1 cellular context compared by ENCODE assay signal in the genomic region with DNA sequence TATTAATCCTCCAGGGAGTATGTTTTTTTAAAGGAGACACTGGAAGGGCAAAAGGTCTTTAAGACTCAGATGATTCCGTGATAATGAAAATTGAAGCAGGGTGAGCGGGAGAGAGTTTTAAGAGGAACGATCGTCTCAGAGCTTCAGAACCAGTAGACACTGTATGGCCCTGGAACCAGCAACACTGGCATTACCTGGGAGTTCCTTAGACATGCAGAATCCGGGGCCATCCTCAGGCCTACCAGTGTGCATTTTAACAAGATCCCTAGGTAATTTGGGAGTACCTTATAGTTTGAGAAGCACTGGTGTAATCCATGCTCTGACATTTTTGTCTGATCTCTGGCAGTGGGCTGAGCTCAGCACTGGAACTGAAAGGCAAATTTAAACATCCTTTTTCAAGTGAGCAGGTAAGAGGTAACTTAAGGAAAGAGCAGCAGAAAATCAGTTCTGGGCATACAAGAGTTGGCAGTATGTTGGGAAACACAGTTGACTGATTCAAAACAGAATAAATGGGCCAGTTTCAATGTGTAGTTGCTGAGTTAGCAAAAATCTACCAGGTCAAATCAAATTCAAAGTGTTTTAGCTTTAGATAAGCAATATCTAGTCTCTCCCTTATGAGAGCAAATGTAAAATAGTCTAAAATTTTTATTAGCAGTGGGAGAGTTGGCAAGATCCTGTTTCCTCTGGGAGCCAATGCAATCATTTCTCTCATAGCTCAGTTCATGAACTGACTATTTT.
TF ChIP-seq lines count a peak whose summit lies in the region.

No MANE protein-coding gene starts in this region.

TF ChIP-seq in K562, 482 proteins besides CTCF, POLR2A, EP300 and RAD21 (continued from another document):
- TF ChIP-seq RBM34 (IDR thresholded peaks at IDR 0.05; ENCODE audit: borderline replicate concordance, insufficient read depth, low read length) = no peak
- TF ChIP-seq, protein P1, sequence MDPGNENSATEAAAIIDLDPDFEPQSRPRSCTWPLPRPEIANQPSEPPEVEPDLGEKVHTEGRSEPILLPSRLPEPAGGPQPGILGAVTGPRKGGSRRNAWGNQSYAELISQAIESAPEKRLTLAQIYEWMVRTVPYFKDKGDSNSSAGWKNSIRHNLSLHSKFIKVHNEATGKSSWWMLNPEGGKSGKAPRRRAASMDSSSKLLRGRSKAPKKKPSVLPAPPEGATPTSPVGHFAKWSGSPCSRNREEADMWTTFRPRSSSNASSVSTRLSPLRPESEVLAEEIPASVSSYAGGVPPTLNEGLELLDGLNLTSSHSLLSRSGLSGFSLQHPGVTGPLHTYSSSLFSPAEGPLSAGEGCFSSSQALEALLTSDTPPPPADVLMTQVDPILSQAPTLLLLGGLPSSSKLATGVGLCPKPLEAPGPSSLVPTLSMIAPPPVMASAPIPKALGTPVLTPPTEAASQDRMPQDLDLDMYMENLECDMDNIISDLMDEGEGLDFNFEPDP (CRISPR knock-in tag; IDR thresholded peaks at IDR 0.05) = no peak
- TF ChIP-seq FOXK1 (CRISPR knock-in tag; IDR thresholded peaks at IDR 0.05; ENCODE audit: borderline replicate concordance) = no peak
- TF ChIP-seq, protein P2, sequence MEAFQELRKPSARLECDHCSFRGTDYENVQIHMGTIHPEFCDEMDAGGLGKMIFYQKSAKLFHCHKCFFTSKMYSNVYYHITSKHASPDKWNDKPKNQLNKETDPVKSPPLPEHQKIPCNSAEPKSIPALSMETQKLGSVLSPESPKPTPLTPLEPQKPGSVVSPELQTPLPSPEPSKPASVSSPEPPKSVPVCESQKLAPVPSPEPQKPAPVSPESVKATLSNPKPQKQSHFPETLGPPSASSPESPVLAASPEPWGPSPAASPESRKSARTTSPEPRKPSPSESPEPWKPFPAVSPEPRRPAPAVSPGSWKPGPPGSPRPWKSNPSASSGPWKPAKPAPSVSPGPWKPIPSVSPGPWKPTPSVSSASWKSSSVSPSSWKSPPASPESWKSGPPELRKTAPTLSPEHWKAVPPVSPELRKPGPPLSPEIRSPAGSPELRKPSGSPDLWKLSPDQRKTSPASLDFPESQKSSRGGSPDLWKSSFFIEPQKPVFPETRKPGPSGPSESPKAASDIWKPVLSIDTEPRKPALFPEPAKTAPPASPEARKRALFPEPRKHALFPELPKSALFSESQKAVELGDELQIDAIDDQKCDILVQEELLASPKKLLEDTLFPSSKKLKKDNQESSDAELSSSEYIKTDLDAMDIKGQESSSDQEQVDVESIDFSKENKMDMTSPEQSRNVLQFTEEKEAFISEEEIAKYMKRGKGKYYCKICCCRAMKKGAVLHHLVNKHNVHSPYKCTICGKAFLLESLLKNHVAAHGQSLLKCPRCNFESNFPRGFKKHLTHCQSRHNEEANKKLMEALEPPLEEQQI (IDR thresholded peaks at IDR 0.05) = no peak
- TF ChIP-seq, protein P3, sequence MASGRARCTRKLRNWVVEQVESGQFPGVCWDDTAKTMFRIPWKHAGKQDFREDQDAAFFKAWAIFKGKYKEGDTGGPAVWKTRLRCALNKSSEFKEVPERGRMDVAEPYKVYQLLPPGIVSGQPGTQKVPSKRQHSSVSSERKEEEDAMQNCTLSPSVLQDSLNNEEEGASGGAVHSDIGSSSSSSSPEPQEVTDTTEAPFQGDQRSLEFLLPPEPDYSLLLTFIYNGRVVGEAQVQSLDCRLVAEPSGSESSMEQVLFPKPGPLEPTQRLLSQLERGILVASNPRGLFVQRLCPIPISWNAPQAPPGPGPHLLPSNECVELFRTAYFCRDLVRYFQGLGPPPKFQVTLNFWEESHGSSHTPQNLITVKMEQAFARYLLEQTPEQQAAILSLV (tag; IDR thresholded peaks at IDR 0.05) = no peak
- no peak for TF ChIP-seq MTA2 (IDR thresholded peaks at IDR 0.05; ENCODE audit: low read depth)
- peak; percentile 81 for TF ChIP-seq MAFF (IDR thresholded peaks at IDR 0.05; ENCODE audit: low read length)
- peak; percentile 87 for TF ChIP-seq MAFG (tag; conservative IDR thresholded peaks at IDR 0.05)
